ENCODE assay signal across 25 cellular contexts in genomic region chr6:13472099-13472498, GRCh38.
"Had no signal": no experiment of that assay in that cellular context is flagged by ENCODE, and none has a peak within 500 bp of the region (broad histone marks: within the 10 kb centered on the region; RNA-seq: fewer than 3 reads in every experiment).

No MANE protein-coding gene starts in this region.

- ATAC-seq: activated CD8-positive, alpha-beta T cell treated with anti-CD3 and anti-CD28 coated beads for 36 hours; activated naive CD8-positive, alpha-beta T cell treated with anti-CD3 and anti-CD28 coated beads, Interleukin-2, amount 50 U/mL, for 24 hours; activated T-cell treated with anti-CD3 and anti-CD28 coated beads, Interleukin-2, amount 50 U/mL, for 4 hours; foreskin keratinocyte; stimulated activated naive CD8-positive, alpha-beta T cell treated with anti-CD3 and anti-CD28 coated beads, Interleukin-15, Interleukin-2, amounts not matched to agents 100 U/mL and 50 U/mL, for 24 hours; T-cell had no signal

- H3K9me3 ChIP-seq: tibial nerve had no signal

- H3K27ac ChIP-seq: foreskin keratinocyte, tibial nerve had no signal

- H3K4me1 Mint-ChIP-seq: activated naive CD4-positive, alpha-beta T cell treated with anti-CD3 and anti-CD28 coated beads, Interleukin-2, amount 10 ng/mL, durations not matched to agents 7 days and 5 days; nephron had no signal

- H3K27me3 Mint-ChIP-seq: activated B cell treated with CpG ODN at 0.5 μM for 24 hours; activated CD8-positive, alpha-beta T cell treated with anti-CD3 and anti-CD28 coated beads for 36 hours; activated naive CD4-positive, alpha-beta T cell treated with anti-CD3 and anti-CD28 coated beads, Interleukin-2, amount 10 ng/mL, durations not matched to agents 7 days and 5 days; activated naive CD8-positive, alpha-beta T cell treated with anti-CD3 and anti-CD28 coated beads, Interleukin-2, amount 50 U/mL, for 24 hours; T-cell had no signal

- H3K4me3 ChIP-seq: lung, tibial nerve had no signal

- H3K27ac Mint-ChIP-seq: activated B cell treated with CpG ODN at 0.5 μM for 24 hours; activated CD8-positive, alpha-beta T cell treated with anti-CD3 and anti-CD28 coated beads for 36 hours; activated naive CD4-positive, alpha-beta T cell treated with anti-CD3 and anti-CD28 coated beads, Interleukin-2, amount 10 ng/mL, durations not matched to agents 7 days and 5 days; activated naive CD8-positive, alpha-beta T cell treated with anti-CD3 and anti-CD28 coated beads, Interleukin-2, amount 50 U/mL, for 24 hours; nephron; T-cell had no signal

- H3K36me3 Mint-ChIP-seq: T-cell had no signal

- H3K4me3 Mint-ChIP-seq: activated B cell treated with CpG ODN at 0.5 μM for 24 hours; activated CD8-positive, alpha-beta T cell treated with anti-CD3 and anti-CD28 coated beads for 36 hours; activated naive CD4-positive, alpha-beta T cell treated with anti-CD3 and anti-CD28 coated beads, Interleukin-2, amount 10 ng/mL, durations not matched to agents 7 days and 5 days; activated naive CD8-positive, alpha-beta T cell treated with anti-CD3 and anti-CD28 coated beads, Interleukin-2, amount 50 U/mL, for 24 hours; activated T-cell treated with anti-CD3 and anti-CD28 coated beads, Interleukin-2, amount 50 U/mL, for 4 hours; nephron; T-cell had no signal

- H3K27me3 ChIP-seq: foreskin keratinocyte, tibial nerve had no signal

- DNase-seq: activated B cell treated with CpG ODN at 0.5 μM for 24 hours; activated CD4-positive, alpha-beta T cell treated with anti-CD3 and anti-CD28 coated beads for 48 hours; activated CD8-positive, alpha-beta memory T cell treated with anti-CD3 and anti-CD28 coated beads, Interleukin-2, amount 50 U/mL, for 4 hours; activated CD8-positive, alpha-beta T cell treated with anti-CD3 and anti-CD28 coated beads for 36 hours; activated naive CD4-positive, alpha-beta T cell treated with anti-CD3 and anti-CD28 coated beads, Interleukin-2, amount 10 ng/mL, durations not matched to agents 7 days and 5 days; activated naive CD8-positive, alpha-beta T cell treated with anti-CD3 and anti-CD28 coated beads, Interleukin-2, amount 50 U/mL, for 24 hours; activated T-cell treated with anti-CD3 and anti-CD28 coated beads, Interleukin-2, amount 50 U/mL, for 4 hours; anterior cingulate cortex; cerebellar nuclear complex; effector CD8-positive, alpha-beta T cell; foreskin keratinocyte; glutamatergic neuron; hippocampal formation; islet precursor cell; left colon; nucleus accumbens; posterior cingulate gyrus; stimulated activated CD4-positive, alpha-beta T cell treated with anti-CD3 and anti-CD28 coated beads, Interleukin-12 subunit alpha, Interleukin-12 subunit beta, amount 100 ng/mL, for 4 hours; stimulated activated CD4-positive, alpha-beta T cell treated with anti-CD3 and anti-CD28 coated beads, Interleukin-1b, Interleukin-23, amount 100 ng/mL, for 48 hours; stimulated activated naive CD8-positive, alpha-beta T cell treated with anti-CD3 and anti-CD28 coated beads, Interleukin-15, Interleukin-2, amounts not matched to agents 100 U/mL and 50 U/mL, for 24 hours; substantia nigra; T-cell had no signal

- H3K9me3 Mint-ChIP-seq: activated B cell treated with CpG ODN at 0.5 μM for 24 hours; activated naive CD4-positive, alpha-beta T cell treated with anti-CD3 and anti-CD28 coated beads, Interleukin-2, amount 10 ng/mL, durations not matched to agents 7 days and 5 days; activated T-cell treated with anti-CD3 and anti-CD28 coated beads, Interleukin-2, amount 50 U/mL, for 4 hours; T-cell had no signal
